ENCODE assay signal across 8 cellular contexts in the genomic region with DNA sequence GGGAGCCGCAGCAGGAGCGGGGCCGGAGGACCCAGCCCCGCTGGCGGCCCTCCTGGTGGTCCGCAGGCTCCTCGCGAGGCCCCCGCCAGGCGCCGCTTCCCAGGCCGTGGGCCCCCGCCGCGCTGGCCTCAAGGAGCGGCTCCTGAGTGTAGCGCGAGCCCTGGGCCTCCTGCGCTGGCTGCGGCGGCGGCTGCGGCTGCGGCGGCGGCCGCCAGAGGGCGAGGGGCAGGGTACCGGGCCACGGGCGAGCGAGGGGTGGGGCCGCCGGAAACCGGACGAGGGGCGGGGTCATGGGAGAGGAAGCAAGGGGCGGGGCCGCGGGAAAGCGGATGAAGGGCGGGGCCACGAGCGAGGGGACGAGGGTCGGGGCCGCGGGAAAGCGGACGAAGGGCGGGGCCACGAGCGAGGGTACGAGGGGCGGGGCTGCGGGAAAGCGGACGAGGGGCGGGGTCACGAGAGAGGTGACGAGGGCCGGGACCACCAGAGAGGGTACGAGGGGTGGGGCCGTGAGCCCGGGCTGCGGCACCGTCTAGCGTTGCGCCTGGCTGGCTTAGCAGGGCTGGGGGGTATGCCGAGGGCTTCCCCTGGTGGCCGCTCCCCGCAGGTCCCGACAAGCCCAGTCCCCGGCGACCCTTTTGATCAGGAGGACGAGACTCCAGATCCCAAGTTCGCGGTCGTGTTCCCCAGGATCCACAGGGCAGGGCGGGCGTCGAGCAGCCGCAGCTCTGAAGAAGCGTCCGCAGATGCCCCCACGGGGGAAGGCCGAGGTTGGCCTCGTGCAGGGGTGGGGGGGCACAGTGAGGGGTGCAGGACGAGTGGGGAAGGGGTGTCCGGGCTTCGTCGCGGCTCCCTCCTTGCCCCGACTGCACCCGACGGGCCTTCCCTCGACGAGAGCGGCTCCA. TPM values are rescaled to one million over a fixed set of nuclear protein-coding genes. Genes with fewer than 3 reads are reported as not detected.
A peak's percentile ranks its signal among the peaks of the same experiment; 100 is the strongest.
DNase-seq lines count a peak whose midpoint lies in the region; TF ChIP-seq lines count a peak whose summit lies in the region.

No MANE protein-coding gene starts in this region.

- no peaks in the 10 kb centered on the region for H3F3A ChIP-seq in neural cell (ENCODE audit: insufficient read depth, low read length, poor library complexity, severe bottlenecking)

- no peak for TF ChIP-seq EP300 in neural cell (conservative IDR thresholded peaks at IDR 0.05; ENCODE audit: poor library complexity, severe bottlenecking)

- peak; percentile 3 for TF ChIP-seq CTCF in foreskin fibroblast (IDR thresholded peaks at IDR 0.05; ENCODE audit: low read depth, low read length)
- no peak for TF ChIP-seq CTCF in neural cell (IDR thresholded peaks at IDR 0.05; ENCODE audit: poor library complexity, severe bottlenecking)

- H4K20me1 ChIP-seq in neural cell (ENCODE audit: insufficient read depth): no peaks in the 10 kb centered on the region

- H2AFZ ChIP-seq in neural cell (ENCODE audit: low read depth, low read length): no peak overlapping the region

- no peak for TF ChIP-seq RAD21 in neural cell (conservative IDR thresholded peaks at IDR 0.05)

- peak overlapping the region; percentile 34 for H3K9ac ChIP-seq in neural cell (ENCODE audit: low read length)

- peak; percentile 71 for DNase-seq in DMS153 (lab: John Stamatoyannopoulos, UW)
- peak; percentile 70 for DNase-seq in GOT3 (lab: John Stamatoyannopoulos, UW)
- peak; percentile 93 for DNase-seq in MG63
- peak; percentile 88 to 91 for DNase-seq in SHP77 (lab: John Stamatoyannopoulos, UW)
- peak; percentile 94 for DNase-seq in activated gamma-delta T cell treated with Interleukin-2 at 50 U/mL for 16 hours
- DNase-seq in foreskin fibroblast: peak; percentile 73 to 94
- peak; percentile 95 for DNase-seq in stimulated activated naive CD4-positive, alpha-beta T cell treated with Interleukin-2 at 50 U/mL for 16 hours (lab: John Stamatoyannopoulos, UW)

- no peaks in the 10 kb centered on the region for H3K9me2 ChIP-seq in neural cell (ENCODE audit: insufficient read depth, low read length)

- H3K36me3 ChIP-seq in MG63: no peaks in the 10 kb centered on the region
- H3K36me3 ChIP-seq in neural cell (ENCODE audit: insufficient read depth, low read length): no peaks in the 10 kb centered on the region

- no peaks in the 10 kb centered on the region for H3K79me2 ChIP-seq in neural cell (replicated peaks; ENCODE audit: insufficient read depth, low read length)

- H3K27me3 ChIP-seq in MG63 (no peaks in the 10 kb centered on the region), neural cell (ENCODE audit: insufficient read depth, low read depth, low read length) (peaks cover 25% of the 10 kb centered on the region)

- no peak overlapping the region for H3K27ac ChIP-seq in neural cell (ENCODE audit: low read length)

- H3K4me2 ChIP-seq in neural cell (ENCODE audit: low read length): no peak overlapping the region

- peak overlapping the region; percentile 52 for H3K4me3 ChIP-seq in MG63
- H3K4me3 ChIP-seq in foreskin fibroblast (ENCODE audit: low read depth in 1 of 2, low read length in 2 of 2): peak overlapping the region; percentile 36 to 59
- peak overlapping the region; percentile 64 for H3K4me3 ChIP-seq in neural cell (ENCODE audit: low read length)

- H3K9me3 ChIP-seq in MG63 (no peaks in the 10 kb centered on the region), neural cell (ENCODE audit: low read length) (no peaks in the 10 kb centered on the region)

TF ChIP-seq in neural cell, 6 proteins besides CTCF, POLR2A, EP300 and RAD21:
- TF ChIP-seq TAF1 (IDR thresholded peaks at IDR 0.05; ENCODE audit: low read depth) (no peak), SMC3 (conservative IDR thresholded peaks at IDR 0.05; ENCODE audit: poor library complexity) (no peak), EZH2 (IDR thresholded peaks at IDR 0.05; ENCODE audit: borderline replicate concordance, insufficient read depth, low read length, poor library complexity, severe bottlenecking) (no peak), MXI1 (conservative IDR thresholded peaks at IDR 0.05; ENCODE audit: poor library complexity, severe bottlenecking) (no peak), POLR2AphosphoS5 (IDR thresholded peaks at IDR 0.05) (no peak)
- TF ChIP-seq, protein P1, sequence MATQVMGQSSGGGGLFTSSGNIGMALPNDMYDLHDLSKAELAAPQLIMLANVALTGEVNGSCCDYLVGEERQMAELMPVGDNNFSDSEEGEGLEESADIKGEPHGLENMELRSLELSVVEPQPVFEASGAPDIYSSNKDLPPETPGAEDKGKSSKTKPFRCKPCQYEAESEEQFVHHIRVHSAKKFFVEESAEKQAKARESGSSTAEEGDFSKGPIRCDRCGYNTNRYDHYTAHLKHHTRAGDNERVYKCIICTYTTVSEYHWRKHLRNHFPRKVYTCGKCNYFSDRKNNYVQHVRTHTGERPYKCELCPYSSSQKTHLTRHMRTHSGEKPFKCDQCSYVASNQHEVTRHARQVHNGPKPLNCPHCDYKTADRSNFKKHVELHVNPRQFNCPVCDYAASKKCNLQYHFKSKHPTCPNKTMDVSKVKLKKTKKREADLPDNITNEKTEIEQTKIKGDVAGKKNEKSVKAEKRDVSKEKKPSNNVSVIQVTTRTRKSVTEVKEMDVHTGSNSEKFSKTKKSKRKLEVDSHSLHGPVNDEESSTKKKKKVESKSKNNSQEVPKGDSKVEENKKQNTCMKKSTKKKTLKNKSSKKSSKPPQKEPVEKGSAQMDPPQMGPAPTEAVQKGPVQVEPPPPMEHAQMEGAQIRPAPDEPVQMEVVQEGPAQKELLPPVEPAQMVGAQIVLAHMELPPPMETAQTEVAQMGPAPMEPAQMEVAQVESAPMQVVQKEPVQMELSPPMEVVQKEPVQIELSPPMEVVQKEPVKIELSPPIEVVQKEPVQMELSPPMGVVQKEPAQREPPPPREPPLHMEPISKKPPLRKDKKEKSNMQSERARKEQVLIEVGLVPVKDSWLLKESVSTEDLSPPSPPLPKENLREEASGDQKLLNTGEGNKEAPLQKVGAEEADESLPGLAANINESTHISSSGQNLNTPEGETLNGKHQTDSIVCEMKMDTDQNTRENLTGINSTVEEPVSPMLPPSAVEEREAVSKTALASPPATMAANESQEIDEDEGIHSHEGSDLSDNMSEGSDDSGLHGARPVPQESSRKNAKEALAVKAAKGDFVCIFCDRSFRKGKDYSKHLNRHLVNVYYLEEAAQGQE (IDR thresholded peaks at IDR 0.05; ENCODE audit: borderline replicate concordance): no peak

RNA-seq across cellular contexts. Expression of a gene that starts 1.7 kb away (rescaled TPM):
- total RNA-seq in MG63 (2014; rRNA removed; shearing (Covaris generic); ENCODE audit: low replicate concordance): 0.15 and 4.7 TPM in 2 replicates
- polyA plus RNA-seq in neural cell: 2.4 and 7.2 TPM in 2 replicates
- polyA minus RNA-seq in neural cell: 1.9 TPM in 1 of 2 replicates, not detected in the other

RNA-seq across cellular contexts. Expression of a gene that starts 44.0 kb away (rescaled TPM):
- 0.69 TPM in 1 of 2 replicates, not detected in the other for total RNA-seq in MG63 (2014; rRNA removed; shearing (Covaris generic); ENCODE audit: low replicate concordance)
- polyA plus RNA-seq in neural cell: 0.59 TPM in 1 of 2 replicates, not detected in the other
- not detected in 2 replicates for polyA minus RNA-seq in neural cell
